In the genomic region with DNA sequence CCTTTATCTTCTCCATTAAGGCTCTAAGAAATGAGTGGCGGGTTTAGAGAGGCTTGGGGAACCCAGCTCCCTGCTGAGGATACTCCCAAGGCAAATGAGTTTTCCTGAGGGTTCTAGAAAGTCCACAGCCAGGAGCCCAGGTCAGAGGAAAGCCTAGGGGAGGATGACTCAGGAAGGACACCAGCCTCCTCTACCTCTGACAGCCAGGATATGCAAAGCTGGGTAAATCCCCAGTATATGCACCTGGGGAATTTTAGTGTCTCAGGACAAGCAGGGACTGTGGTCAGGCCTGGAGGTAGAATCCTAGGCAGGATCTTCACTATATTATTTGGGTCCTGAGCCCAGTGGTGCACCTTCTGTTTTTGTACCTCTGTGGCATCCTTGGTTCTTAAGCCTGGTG, we compare ENCODE assay signal across 29 cellular contexts. TPM values are rescaled to one million over a fixed set of nuclear protein-coding genes. Genes with fewer than 3 reads are reported as not detected.
"Had no signal": no experiment of that assay in that cellular context is flagged by ENCODE, and none has a peak within 500 bp of the region (broad histone marks: within the 10 kb centered on the region; RNA-seq: fewer than 3 reads in every experiment).

No MANE protein-coding gene starts in this region.

- ATAC-seq: body of pancreas; naive thymus-derived CD8-positive, alpha-beta T cell; psoas muscle had no signal

- H3K4me3 Mint-ChIP-seq: activated naive CD4-positive, alpha-beta T cell treated with anti-CD3 and anti-CD28 coated beads for 36 hours; activated naive CD8-positive, alpha-beta T cell treated with anti-CD3 and anti-CD28 coated beads for 36 hours; immature natural killer cell; memory B cell; naive thymus-derived CD8-positive, alpha-beta T cell; neural crest cell had no signal

- H3K27ac Mint-ChIP-seq: activated naive CD4-positive, alpha-beta T cell treated with anti-CD3 and anti-CD28 coated beads for 36 hours; activated naive CD8-positive, alpha-beta T cell treated with anti-CD3 and anti-CD28 coated beads for 36 hours; immature natural killer cell; memory B cell; naive thymus-derived CD8-positive, alpha-beta T cell had no signal

- H3K4me1 ChIP-seq: adrenal gland, body of pancreas, parathyroid adenoma, psoas muscle, tibial nerve had no signal

- H3K27me3 ChIP-seq: adrenal gland, body of pancreas, dorsolateral prefrontal cortex, tibial nerve had no signal

- H3K36me3 Mint-ChIP-seq: activated naive CD8-positive, alpha-beta T cell treated with anti-CD3 and anti-CD28 coated beads for 36 hours; immature natural killer cell; memory B cell; naive thymus-derived CD8-positive, alpha-beta T cell had no signal

- H3K4me3 ChIP-seq: adrenal gland, body of pancreas, coronary artery, dorsolateral prefrontal cortex, psoas muscle, smooth muscle cell, tibial nerve had no signal

- H3K9me3 Mint-ChIP-seq: activated naive CD4-positive, alpha-beta T cell treated with anti-CD3 and anti-CD28 coated beads for 36 hours; activated naive CD8-positive, alpha-beta T cell treated with anti-CD3 and anti-CD28 coated beads for 36 hours; immature natural killer cell; memory B cell; naive thymus-derived CD8-positive, alpha-beta T cell; neural crest cell had no signal

- DNase-seq: activated CD4-positive, alpha-beta T cell treated with anti-CD3 and anti-CD28 coated beads for 48 hours; activated CD4-positive, alpha-beta T cell treated with anti-CD3 and anti-CD28 coated beads, Interleukin-2, amount 50 U/mL, for 48 hours; activated CD8-positive, alpha-beta memory T cell treated with anti-CD3 and anti-CD28 coated beads for 24 hours; activated effector memory CD4-positive, alpha-beta T cell treated with anti-CD3 and anti-CD28 coated beads, Interleukin-2, amount 50 U/mL, for 16 hours; activated naive CD4-positive, alpha-beta T cell treated with anti-CD3 and anti-CD28 coated beads for 36 hours; activated naive CD8-positive, alpha-beta T cell treated with anti-CD3 and anti-CD28 coated beads for 36 hours; adrenal gland; aorta; body of pancreas; dorsolateral prefrontal cortex; effector memory CD4-positive, alpha-beta T cell; erythroblast; head of caudate nucleus; hippocampal formation; immature natural killer cell; kidney; naive thymus-derived CD8-positive, alpha-beta T cell; nucleus accumbens; psoas muscle; stimulated activated CD4-positive, alpha-beta T cell treated with anti-CD3 and anti-CD28 coated beads, Interleukin-15, amount 100 ng/mL, for 24 hours; stimulated activated CD4-positive, alpha-beta T cell treated with anti-CD3 and anti-CD28 coated beads, Interleukin-2, amount 100 ng/mL, for 24 hours; stimulated activated naive CD4-positive, alpha-beta T cell had no signal

- H3K9me3 ChIP-seq: adrenal gland, body of pancreas, psoas muscle, tibial nerve had no signal

- H3K4me1 Mint-ChIP-seq: activated naive CD8-positive, alpha-beta T cell treated with anti-CD3 and anti-CD28 coated beads for 36 hours; neural crest cell had no signal

- H3K36me3 ChIP-seq: adrenal gland, tibial nerve had no signal

- H3K27ac ChIP-seq: adrenal gland, body of pancreas, coronary artery, dorsolateral prefrontal cortex, parathyroid adenoma, psoas muscle, tibial nerve, VCaP had no signal

RNA-seq across cellular contexts. Expression of a gene that starts 23.5 kb away (rescaled TPM):
- total RNA-seq: activated naive CD4-positive, alpha-beta T cell treated with anti-CD3 and anti-CD28 coated beads for 36 hours; activated naive CD8-positive, alpha-beta T cell treated with anti-CD3 and anti-CD28 coated beads for 36 hours; aorta; naive thymus-derived CD8-positive, alpha-beta T cell had no signal
